Comparison of ENCODE assay signal across 31 cellular contexts in genomic region chr14:54931598-54932340, GRCh38.
"Had no signal": no experiment of that assay in that cellular context is flagged by ENCODE, and none has a peak within 500 bp of the region (broad histone marks: within the 10 kb centered on the region; RNA-seq: fewer than 3 reads in every experiment).

No MANE protein-coding gene starts in this region.

- H3K9me3 ChIP-seq: esophagus muscularis mucosa, gastrocnemius medialis, heart left ventricle had no signal

- H3K36me3 Mint-ChIP-seq: activated naive CD4-positive, alpha-beta T cell treated with anti-CD3 and anti-CD28 coated beads, Interleukin-2, amount 50 U/mL, for 72 hours had no signal

- H3K27ac ChIP-seq: brain microvascular endothelial cell, coronary artery, dorsolateral prefrontal cortex, esophagus muscularis mucosa, foreskin keratinocyte, gastrocnemius medialis, heart left ventricle, WERI-Rb-1 had no signal

- H3K27me3 Mint-ChIP-seq: activated B cell treated with CpG ODN at 0.5 μM for 24 hours; activated CD8-positive, alpha-beta T cell treated with anti-CD3 and anti-CD28 coated beads for 36 hours; activated naive CD4-positive, alpha-beta T cell treated with anti-CD3 and anti-CD28 coated beads, Interleukin-2, amount 10 ng/mL, durations not matched to agents 7 days and 5 days; activated naive CD8-positive, alpha-beta T cell treated with anti-CD3 and anti-CD28 coated beads, Interleukin-2, amount 10 ng/mL, durations not matched to agents 7 days and 5 days; central memory CD8-positive, alpha-beta T cell; dendritic cell treated with granulocyte-macrophage colony-stimulating factor and Interleukin-4, amounts not matched to agents 40 ng/mL and 50 ng/mL, for 4 days; T-helper 17 cell had no signal

- H3K9me3 Mint-ChIP-seq: activated B cell treated with CpG ODN at 0.5 μM for 24 hours; activated CD8-positive, alpha-beta T cell treated with anti-CD3 and anti-CD28 coated beads for 36 hours; activated naive CD4-positive, alpha-beta T cell treated with anti-CD3 and anti-CD28 coated beads, Interleukin-2, amount 10 ng/mL, durations not matched to agents 7 days and 5 days; activated naive CD4-positive, alpha-beta T cell treated with anti-CD3 and anti-CD28 coated beads, Interleukin-2, amount 50 U/mL, for 72 hours; activated naive CD8-positive, alpha-beta T cell treated with anti-CD3 and anti-CD28 coated beads, Interleukin-2, amount 10 ng/mL, durations not matched to agents 7 days and 5 days; central memory CD8-positive, alpha-beta T cell; dendritic cell treated with granulocyte-macrophage colony-stimulating factor and Interleukin-4, amounts not matched to agents 40 ng/mL and 50 ng/mL, for 4 days; endodermal cell; T-helper 2 cell treated with Interferon-gamma antibody and Interleukin-4, amounts not matched to agents 5 μg/mL and 100 μg/mL, for 36 hours had no signal

- H3K27me3 ChIP-seq: brain microvascular endothelial cell, dorsolateral prefrontal cortex, esophagus muscularis mucosa, foreskin keratinocyte, gastrocnemius medialis, heart left ventricle had no signal

- H3K36me3 ChIP-seq: brain microvascular endothelial cell, esophagus muscularis mucosa, gastrocnemius medialis, heart left ventricle, WERI-Rb-1 had no signal

- H3K27ac Mint-ChIP-seq: activated B cell treated with CpG ODN at 0.5 μM for 24 hours; activated CD8-positive, alpha-beta T cell treated with anti-CD3 and anti-CD28 coated beads for 36 hours; activated naive CD4-positive, alpha-beta T cell treated with anti-CD3 and anti-CD28 coated beads, Interleukin-2, amount 10 ng/mL, durations not matched to agents 7 days and 5 days; activated naive CD8-positive, alpha-beta T cell treated with anti-CD3 and anti-CD28 coated beads, Interleukin-2, amount 10 ng/mL, durations not matched to agents 7 days and 5 days; dendritic cell treated with granulocyte-macrophage colony-stimulating factor and Interleukin-4, amounts not matched to agents 40 ng/mL and 50 ng/mL, for 4 days; endodermal cell; T-helper 17 cell; T-helper 2 cell treated with Interferon-gamma antibody and Interleukin-4, amounts not matched to agents 5 μg/mL and 100 μg/mL, for 36 hours had no signal

- H3K4me3 ChIP-seq: coronary artery, dorsolateral prefrontal cortex, esophagus muscularis mucosa, gastrocnemius medialis, heart left ventricle had no signal

- FAIRE-seq: astrocyte, bronchial epithelial cell had no signal

- H3K4me1 Mint-ChIP-seq: activated B cell treated with CpG ODN at 0.5 μM for 24 hours; central memory CD8-positive, alpha-beta T cell; endodermal cell had no signal

- H3K4me1 ChIP-seq: esophagus muscularis mucosa, foreskin keratinocyte, gastrocnemius medialis, heart left ventricle had no signal

- H3K4me3 Mint-ChIP-seq: activated B cell treated with CpG ODN at 0.5 μM for 24 hours; activated CD8-positive, alpha-beta T cell treated with anti-CD3 and anti-CD28 coated beads for 36 hours; activated naive CD4-positive, alpha-beta T cell treated with anti-CD3 and anti-CD28 coated beads, Interleukin-2, amount 10 ng/mL, durations not matched to agents 7 days and 5 days; activated naive CD8-positive, alpha-beta T cell treated with anti-CD3 and anti-CD28 coated beads, Interleukin-2, amount 10 ng/mL, durations not matched to agents 7 days and 5 days; central memory CD8-positive, alpha-beta T cell; dendritic cell treated with granulocyte-macrophage colony-stimulating factor and Interleukin-4, amounts not matched to agents 40 ng/mL and 50 ng/mL, for 4 days; endodermal cell; T-helper 17 cell; T-helper 2 cell treated with Interferon-gamma antibody and Interleukin-4, amounts not matched to agents 5 μg/mL and 100 μg/mL, for 36 hours had no signal

- DNase-seq: activated B cell treated with CpG ODN at 0.5 μM for 24 hours; activated CD4-positive, alpha-beta T cell treated with anti-CD3 and anti-CD28 coated beads for 48 hours; activated CD4-positive, alpha-beta T cell treated with anti-CD3 and anti-CD28 coated beads, Interleukin-2, amount 50 U/mL, for 1 hour; activated CD4-positive, alpha-beta T cell treated with anti-CD3 and anti-CD28 coated beads, Interleukin-2, amount 50 U/mL, for 48 hours; activated CD8-positive, alpha-beta memory T cell treated with anti-CD3 and anti-CD28 coated beads for 24 hours; activated CD8-positive, alpha-beta T cell treated with anti-CD3 and anti-CD28 coated beads for 36 hours; activated gamma-delta T cell; activated naive CD4-positive, alpha-beta T cell; activated naive CD4-positive, alpha-beta T cell treated with anti-CD3 and anti-CD28 coated beads, Interleukin-2, amount 10 ng/mL, durations not matched to agents 7 days and 5 days; activated naive CD8-positive, alpha-beta T cell treated with anti-CD3 and anti-CD28 coated beads, Interleukin-2, amount 10 ng/mL, durations not matched to agents 7 days and 5 days; activated T-cell treated with anti-CD3 and anti-CD28 coated beads, Interleukin-2, amount 50 U/mL, for 48 hours; brain microvascular endothelial cell; dorsolateral prefrontal cortex; effector memory CD4-positive, alpha-beta T cell; endodermal cell; foreskin keratinocyte; gastrocnemius medialis; glutamatergic neuron; heart left ventricle; T-helper 17 cell; T1000; WERI-Rb-1 had no signal

- ATAC-seq: activated CD4-positive, CD25-positive, alpha-beta regulatory T cell treated with anti-CD3 and anti-CD28 coated beads, Interleukin-2, amount 50 U/mL, for 24 hours; activated CD8-positive, alpha-beta T cell treated with anti-CD3 and anti-CD28 coated beads for 36 hours; activated naive CD4-positive, alpha-beta T cell treated with anti-CD3 and anti-CD28 coated beads, Interleukin-2, amount 50 U/mL, for 72 hours; foreskin keratinocyte; gastrocnemius medialis; heart left ventricle; T-helper 17 cell had no signal
